ENCODE assay signal across 4 cellular contexts in genomic region chr1:43235040-43235439, GRCh38.
A peak's percentile ranks its signal among the peaks of the same experiment; 100 is the strongest.
TF ChIP-seq lines count a peak whose summit lies in the region.

No MANE protein-coding gene starts in this region.

TF ChIP-seq in SK-N-SH, 30 proteins besides CTCF, POLR2A, EP300 and RAD21:
- TF ChIP-seq RCOR1 (IDR thresholded peaks at IDR 0.05; ENCODE audit: low read length) (peak; percentile 45; the same call in 1 of the 2 replicates), FOXM1 (IDR thresholded peaks at IDR 0.05; ENCODE audit: low read depth) (no peak), MEF2A (IDR thresholded peaks at IDR 0.05; ENCODE audit: borderline replicate concordance, low read depth) (no peak), CHD2 (IDR thresholded peaks at IDR 0.05; ENCODE audit: low read length, partially characterized antibody) (no peak)

TF ChIP-seq in SK-N-SH treated with all-trans-retinoic acid at 6 μM for 48 hours, 23 proteins besides CTCF, POLR2A, EP300 and RAD21:
- TF ChIP-seq ZFP30 (CRISPR knock-in tag; IDR thresholded peaks at IDR 0.05), result no peak
- no peak for TF ChIP-seq CSDC2 (CRISPR knock-in tag; IDR thresholded peaks at IDR 0.05)
- no peak for TF ChIP-seq PPARA (CRISPR knock-in tag; IDR thresholded peaks at IDR 0.05; ENCODE audit: borderline replicate concordance)
- TF ChIP-seq ESRRG (CRISPR knock-in tag; IDR thresholded peaks at IDR 0.05), result no peak
- TF ChIP-seq ZNF8 (CRISPR knock-in tag; IDR thresholded peaks at IDR 0.05), result no peak
- TF ChIP-seq, protein P1, sequence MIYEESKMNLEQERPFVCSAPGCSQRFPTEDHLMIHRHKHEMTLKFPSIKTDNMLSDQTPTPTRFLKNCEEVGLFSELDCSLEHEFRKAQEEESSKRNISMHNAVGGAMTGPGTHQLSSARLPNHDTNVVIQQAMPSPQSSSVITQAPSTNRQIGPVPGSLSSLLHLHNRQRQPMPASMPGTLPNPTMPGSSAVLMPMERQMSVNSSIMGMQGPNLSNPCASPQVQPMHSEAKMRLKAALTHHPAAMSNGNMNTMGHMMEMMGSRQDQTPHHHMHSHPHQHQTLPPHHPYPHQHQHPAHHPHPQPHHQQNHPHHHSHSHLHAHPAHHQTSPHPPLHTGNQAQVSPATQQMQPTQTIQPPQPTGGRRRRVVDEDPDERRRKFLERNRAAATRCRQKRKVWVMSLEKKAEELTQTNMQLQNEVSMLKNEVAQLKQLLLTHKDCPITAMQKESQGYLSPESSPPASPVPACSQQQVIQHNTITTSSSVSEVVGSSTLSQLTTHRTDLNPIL (CRISPR knock-in tag; IDR thresholded peaks at IDR 0.05; ENCODE audit: low read depth), result no peak
- no peak for TF ChIP-seq ZNF565 (CRISPR knock-in tag; conservative IDR thresholded peaks at IDR 0.05; ENCODE audit: low read depth)
- TF ChIP-seq ARNTL (CRISPR knock-in tag; IDR thresholded peaks at IDR 0.05; ENCODE audit: borderline replicate concordance, low read depth), result no peak
- no peak for TF ChIP-seq ZC3H10 (CRISPR knock-in tag; IDR thresholded peaks at IDR 0.05)

TF ChIP-seq in liver, 16 proteins besides CTCF, POLR2A, EP300 and RAD21:
- TF ChIP-seq SP1 (IDR thresholded peaks at IDR 0.05), result no peak
- no peak for TF ChIP-seq MAX (IDR thresholded peaks at IDR 0.05)
- TF ChIP-seq ZBTB33 (IDR thresholded peaks at IDR 0.05), result no peak
- no peak for TF ChIP-seq HNF4G (IDR thresholded peaks at IDR 0.05)
- no peak for TF ChIP-seq YY1 (IDR thresholded peaks at IDR 0.05)
- TF ChIP-seq NR2F2 (IDR thresholded peaks at IDR 0.05), result no peak
- TF ChIP-seq RXRA (IDR thresholded peaks at IDR 0.05), result no peak
- no peak for TF ChIP-seq HNF4A (conservative IDR thresholded peaks at IDR 0.05)
- TF ChIP-seq GABPA (IDR thresholded peaks at IDR 0.05 in 1 of 2, conservative IDR thresholded peaks at IDR 0.05 in 1 of 2), result no peak
- TF ChIP-seq, protein P2, sequence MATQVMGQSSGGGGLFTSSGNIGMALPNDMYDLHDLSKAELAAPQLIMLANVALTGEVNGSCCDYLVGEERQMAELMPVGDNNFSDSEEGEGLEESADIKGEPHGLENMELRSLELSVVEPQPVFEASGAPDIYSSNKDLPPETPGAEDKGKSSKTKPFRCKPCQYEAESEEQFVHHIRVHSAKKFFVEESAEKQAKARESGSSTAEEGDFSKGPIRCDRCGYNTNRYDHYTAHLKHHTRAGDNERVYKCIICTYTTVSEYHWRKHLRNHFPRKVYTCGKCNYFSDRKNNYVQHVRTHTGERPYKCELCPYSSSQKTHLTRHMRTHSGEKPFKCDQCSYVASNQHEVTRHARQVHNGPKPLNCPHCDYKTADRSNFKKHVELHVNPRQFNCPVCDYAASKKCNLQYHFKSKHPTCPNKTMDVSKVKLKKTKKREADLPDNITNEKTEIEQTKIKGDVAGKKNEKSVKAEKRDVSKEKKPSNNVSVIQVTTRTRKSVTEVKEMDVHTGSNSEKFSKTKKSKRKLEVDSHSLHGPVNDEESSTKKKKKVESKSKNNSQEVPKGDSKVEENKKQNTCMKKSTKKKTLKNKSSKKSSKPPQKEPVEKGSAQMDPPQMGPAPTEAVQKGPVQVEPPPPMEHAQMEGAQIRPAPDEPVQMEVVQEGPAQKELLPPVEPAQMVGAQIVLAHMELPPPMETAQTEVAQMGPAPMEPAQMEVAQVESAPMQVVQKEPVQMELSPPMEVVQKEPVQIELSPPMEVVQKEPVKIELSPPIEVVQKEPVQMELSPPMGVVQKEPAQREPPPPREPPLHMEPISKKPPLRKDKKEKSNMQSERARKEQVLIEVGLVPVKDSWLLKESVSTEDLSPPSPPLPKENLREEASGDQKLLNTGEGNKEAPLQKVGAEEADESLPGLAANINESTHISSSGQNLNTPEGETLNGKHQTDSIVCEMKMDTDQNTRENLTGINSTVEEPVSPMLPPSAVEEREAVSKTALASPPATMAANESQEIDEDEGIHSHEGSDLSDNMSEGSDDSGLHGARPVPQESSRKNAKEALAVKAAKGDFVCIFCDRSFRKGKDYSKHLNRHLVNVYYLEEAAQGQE (IDR thresholded peaks at IDR 0.05), result no peak
- TF ChIP-seq JUND (IDR thresholded peaks at IDR 0.05), result no peak
- TF ChIP-seq EGR1 (IDR thresholded peaks at IDR 0.05; ENCODE audit: low read depth in 2 of 2), result no peak
- TF ChIP-seq, protein P3, sequence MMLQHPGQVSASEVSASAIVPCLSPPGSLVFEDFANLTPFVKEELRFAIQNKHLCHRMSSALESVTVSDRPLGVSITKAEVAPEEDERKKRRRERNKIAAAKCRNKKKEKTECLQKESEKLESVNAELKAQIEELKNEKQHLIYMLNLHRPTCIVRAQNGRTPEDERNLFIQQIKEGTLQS (IDR thresholded peaks at IDR 0.05), result no peak
- TF ChIP-seq FOXA2 (IDR thresholded peaks at IDR 0.05), result no peak
TF ChIP-seq in liver: peak in this region for 0.

TF ChIP-seq in HepG2, 621 proteins besides CTCF, POLR2A, EP300 and RAD21:
- TF ChIP-seq NRL (CRISPR knock-in tag; IDR thresholded peaks at IDR 0.05; ENCODE audit: borderline replicate concordance) (no peak), TBX2 (CRISPR knock-in tag; IDR thresholded peaks at IDR 0.05; ENCODE audit: borderline replicate concordance) (no peak), GTF2F1 (IDR thresholded peaks at IDR 0.05; ENCODE audit: low read length) (no peak), SOX13 (IDR thresholded peaks at IDR 0.05) (no peak), SOX13 (CRISPR knock-in tag; conservative IDR thresholded peaks at IDR 0.05 in 1 of 2, IDR thresholded peaks at IDR 0.05 in 1 of 2) (no peak), SNAPC2 (CRISPR knock-in tag; IDR thresholded peaks at IDR 0.05) (no peak), ZNF629 (CRISPR knock-in tag; conservative IDR thresholded peaks at IDR 0.05) (no peak), MEF2D (CRISPR knock-in tag; IDR thresholded peaks at IDR 0.05) (no peak), FOXK1 (CRISPR knock-in tag; IDR thresholded peaks at IDR 0.05; ENCODE audit: borderline replicate concordance, low read depth) (no peak)
